ENCODE assay signal across 16 cellular contexts in the genomic region with DNA sequence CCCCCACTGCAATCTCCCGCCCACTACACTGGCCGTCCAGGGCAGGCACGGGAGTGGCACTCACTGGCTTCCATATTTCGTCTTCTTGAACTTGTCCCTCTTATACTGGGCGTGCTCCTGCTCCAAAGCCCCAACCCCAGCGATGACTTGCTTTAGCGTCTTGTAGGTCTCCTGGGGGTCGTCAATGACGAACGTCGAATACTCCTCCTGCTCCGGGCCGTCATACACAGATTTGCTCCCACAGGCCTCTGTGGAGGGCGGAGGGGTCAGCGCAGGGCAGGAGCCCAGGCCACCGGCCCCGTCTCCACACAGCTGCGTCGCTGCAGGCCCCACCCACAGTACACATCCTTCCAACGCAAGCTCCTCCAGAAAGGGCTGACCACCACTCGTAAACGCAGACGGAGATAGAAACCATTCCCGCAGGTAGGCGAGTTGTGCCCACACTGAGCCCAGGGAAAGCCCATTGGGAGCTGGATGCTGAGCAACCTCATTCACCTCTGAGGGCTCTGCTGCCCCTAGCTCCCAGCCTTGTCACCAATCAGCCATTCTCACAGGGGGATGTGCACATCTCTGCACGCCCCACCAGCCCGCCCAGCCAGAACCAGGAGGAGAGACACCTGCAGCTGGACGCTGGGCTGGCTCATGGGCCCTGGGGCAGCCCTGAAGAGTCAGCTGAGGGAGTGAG. TPM values are rescaled to one million over a fixed set of nuclear protein-coding genes. Genes with fewer than 3 reads are reported as not detected.
DNase-seq lines count a peak whose midpoint lies in the region; ATAC-seq, FAIRE-seq and TF ChIP-seq lines count a peak whose summit lies in the region.
"Had no signal": no experiment of that assay in that cellular context is flagged by ENCODE, and none has a peak within 500 bp of the region (broad histone marks: within the 10 kb centered on the region; RNA-seq: fewer than 3 reads in every experiment).

No MANE protein-coding gene starts in this region.

- H3K27ac ChIP-seq in IMR-90 (ENCODE audit: insufficient read depth, low read length) (no peak overlapping the region), RWPE2 (ENCODE audit: poor library complexity, severe bottlenecking) (peak overlapping the region; percentile 13), kidney (ENCODE audit: low read depth in 2 of 2, low read length in 2 of 2) (no peak overlapping the region), stomach (peak overlapping the region; percentile 76 to 84 (median 83))
- H3K27ac ChIP-seq: GM23248 had no signal

- H3K56ac ChIP-seq in IMR-90 (ENCODE audit: extremely low read depth, insufficient read depth, low read length): no peak overlapping the region

- H3K9me1 ChIP-seq in IMR-90 (ENCODE audit: insufficient read depth, low read length): peaks cover 22% of the 10 kb centered on the region

- no peak overlapping the region for H2BK120ac ChIP-seq in IMR-90 (ENCODE audit: low read depth, low read length)

- H3K18ac ChIP-seq in IMR-90 (ENCODE audit: low read depth, low read length): no peak overlapping the region

- dilution Hi-C loops in IMR-90 (cut with HindIII; ENCODE audit: low sequenced_read_pairs, unreplicated experiment): no loop called here

- no peak overlapping the region for H3K4ac ChIP-seq in IMR-90 (ENCODE audit: low read depth, low read length)

- CTCF ChIA-PET in IMR-90 (lab: Yijun Ruan, JAX): no interaction called here

- no peak for FAIRE-seq in kidney (lab: Jason Lieb, UNC)
- FAIRE-seq: GM12878 had no signal

- H3K36me3 ChIP-seq in IMR-90 (ENCODE audit: control insufficient read depth, insufficient read depth, low read length) (peaks cover 55% of the 10 kb centered on the region), RWPE2 (ENCODE audit: low read depth) (peaks cover 3% of the 10 kb centered on the region; the same call in 1 of the 2 replicates), kidney (ENCODE audit: control insufficient read depth in 1 of 2, insufficient read depth in 2 of 2, low read length in 2 of 2) (no peaks in the 10 kb centered on the region), stomach (peaks cover 9 to 60% (median 59%) of the 10 kb centered on the region in 4 donors)

- H2BK20ac ChIP-seq in IMR-90 (ENCODE audit: low read depth, low read length): no peak overlapping the region

- TF ChIP-seq POLR2A in IMR-90 (IDR thresholded peaks at IDR 0.05; ENCODE audit: low read depth, low read length) (no peak), stomach (IDR thresholded peaks at IDR 0.05) (no peak)

- no peak overlapping the region for H4K8ac ChIP-seq in IMR-90 (ENCODE audit: low read depth in 2 of 2, low read length in 2 of 2)

- peaks cover 6% of the 10 kb centered on the region for H3K4me1 ChIP-seq in IMR-90 (ENCODE audit: control insufficient read depth, insufficient read depth, low read length)
- H3K4me1 ChIP-seq in RWPE2 (ENCODE audit: insufficient read depth, poor library complexity, severe bottlenecking): peaks cover 8% of the 10 kb centered on the region
- peaks cover 0 to 4% of the 10 kb centered on the region in 2 donors for H3K4me1 ChIP-seq in kidney (ENCODE audit: control insufficient read depth in 1 of 2, insufficient read depth in 1 of 2, low read depth in 1 of 2, low read length in 2 of 2)
- H3K4me1 ChIP-seq in stomach: peaks cover 0 to 26% (median 16%) of the 10 kb centered on the region in 4 donors

- WGBS in IMR-90 (ENCODE audit: extremely low coverage in 2 of 2, insufficient read length in 1 of 2), 2 experiments: 95% methylated on average over 18 of the region's 28 CpGs; no CpG with 5 or more reads in 1 of the 2 experiments
- 77 to 86% (median 83%) methylated on average over 28 of the region's 28 CpGs for WGBS in stomach, 5 donors

- TF ChIP-seq RAD21 in IMR-90 (IDR thresholded peaks at IDR 0.05; ENCODE audit: low read length): no peak

- H3K4me2 ChIP-seq in IMR-90 (ENCODE audit: low read depth, low read length): no peak overlapping the region

- intact Hi-C loops in IMR-90 (cut with micrococcal nuclease): no loop called here
- intact Hi-C loops in kidney (cut with DNase I): no loop called here
- intact Hi-C loops in stomach (cut with DNase I; ENCODE audit: low total_unique reads): no loop called here

- TF ChIP-seq CTCF in IMR-90 (conservative IDR thresholded peaks at IDR 0.05; ENCODE audit: low read depth, low read length): no peak
- no peak for TF ChIP-seq CTCF in RWPE2 (IDR thresholded peaks at IDR 0.05; ENCODE audit: poor library complexity, severe bottlenecking)
- TF ChIP-seq CTCF in kidney (IDR thresholded peaks at IDR 0.05; ENCODE audit: borderline replicate concordance, extremely low read depth, insufficient read depth): no peak
- no peak for TF ChIP-seq CTCF in stomach (IDR thresholded peaks at IDR 0.05)

- TF ChIP-seq EP300 in stomach (IDR thresholded peaks at IDR 0.05): no peak

- H4K20me1 ChIP-seq in IMR-90 (ENCODE audit: insufficient read depth, low read length): peaks cover 17% of the 10 kb centered on the region

- in situ Hi-C loops in IMR-90 (cut with MboI; ENCODE audit: low sequenced_read_pairs): no loop called here

- H3K79me1 ChIP-seq in IMR-90 (ENCODE audit: low read depth in 1 of 2, low read length in 2 of 2): peaks cover 6 to 38% of the 10 kb centered on the region in 2 experiments; a peak in 3 of 4 replicates

- H4K91ac ChIP-seq in IMR-90 (ENCODE audit: insufficient read depth, low read depth, low read length): no peak overlapping the region

- H3K4me3 ChIP-seq in IMR-90 (ENCODE audit: insufficient read depth, low read depth, low read length): no peak overlapping the region
- H3K4me3 ChIP-seq in RWPE2 (ENCODE audit: severe bottlenecking): no peak overlapping the region
- H3K4me3 ChIP-seq in kidney (ENCODE audit: low read length in 2 of 2): no peak overlapping the region
- no peak overlapping the region for H3K4me3 ChIP-seq in stomach
- H3K4me3 ChIP-seq: esophagus muscularis mucosa, GM12878, GM23248 had no signal

- no peak overlapping the region for H3K23ac ChIP-seq in IMR-90 (ENCODE audit: low read depth, low read length)

- no peaks in the 10 kb centered on the region for H3K9me3 ChIP-seq in IMR-90 (ENCODE audit: control insufficient read depth, insufficient read depth, low read length)
- H3K9me3 ChIP-seq in RWPE2 (ENCODE audit: severe bottlenecking): no peaks in the 10 kb centered on the region
- no peaks in the 10 kb centered on the region for H3K9me3 ChIP-seq in kidney (ENCODE audit: control insufficient read depth in 1 of 2, low read length in 2 of 2)
- no peaks in the 10 kb centered on the region for H3K9me3 ChIP-seq in stomach
- H3K9me3 ChIP-seq: esophagus muscularis mucosa had no signal

- no peak overlapping the region for H3K14ac ChIP-seq in IMR-90 (replicated peaks; ENCODE audit: low read depth, low read length)

- POLR2A ChIA-PET in IMR-90 (lab: Charles Lee; ENCODE audit: unreplicated experiment): no interaction called here

- no peak overlapping the region for H2AK5ac ChIP-seq in IMR-90 (ENCODE audit: low read depth, low read length)

- H2BK5ac ChIP-seq in IMR-90 (ENCODE audit: low read depth, low read length, poor library complexity, severe bottlenecking): no peak overlapping the region

- BruUV-seq in IMR-90 (replicated peaks; lab: Mats Ljungman, UMichigan): no TSS peak

- H2AK9ac ChIP-seq in IMR-90 (replicated peaks; ENCODE audit: low read depth, low read length, poor library complexity): peak overlapping the region; percentile 24

- H2BK15ac ChIP-seq in IMR-90 (ENCODE audit: low read depth, low read length): no peak overlapping the region

- H3K9ac ChIP-seq in IMR-90 (ENCODE audit: low read depth, low read length): no peak overlapping the region
- no peak overlapping the region for H3K9ac ChIP-seq in kidney (ENCODE audit: low read length in 2 of 2)
- H3K9ac ChIP-seq: GM23248 had no signal

- H3K27me3 ChIP-seq in IMR-90 (ENCODE audit: control insufficient read depth, insufficient read depth, low read length) (no peaks in the 10 kb centered on the region), RWPE2 (ENCODE audit: insufficient read depth, poor library complexity, severe bottlenecking) (no peaks in the 10 kb centered on the region), stomach (no peaks in the 10 kb centered on the region)
- H3K27me3 ChIP-seq: esophagus muscularis mucosa had no signal

- ATAC-seq in IMR-90 (ENCODE audit: low read depth): no peak
- ATAC-seq in RWPE2 (ENCODE audit: low read depth): no peak; the same call in 1 of the 3 replicates
- ATAC-seq: activated CD4-positive, CD25-positive, alpha-beta regulatory T cell treated with anti-CD3 and anti-CD28 coated beads, Interleukin-2, amount 50 U/mL, for 24 hours; GM12878 had no signal

- no peak overlapping the region for H2AFZ ChIP-seq in IMR-90 (replicated peaks; ENCODE audit: low read length, poor library complexity)
- H2AFZ ChIP-seq: GM23248 had no signal

- no peak overlapping the region for H4K5ac ChIP-seq in IMR-90 (ENCODE audit: low read depth, low read length)

- DNase-seq in IMR-90: no peak
- peak; percentile 47 for DNase-seq in RWPE2 (ENCODE audit: low spot score)
- DNase-seq in kidney: peak; percentile 57
- DNase-seq in stomach: no peak
- no peak for DNase-seq in inferior parietal cortex (ENCODE audit: extremely low spot score)
- DNase-seq in stimulated activated CD4-positive, alpha-beta T cell treated with anti-CD3 and anti-CD28 coated beads, Interleukin-2, amount 100 ng/mL, for 48 hours: no peak
- no peak for DNase-seq in stimulated activated CD4-positive, alpha-beta T cell treated with anti-CD3 and anti-CD28 coated beads, Interleukin-4, amount 100 ng/mL, for 24 hours
- DNase-seq: GDM1; MV-4-11; NCI-H1930; stimulated activated CD4-positive, alpha-beta T cell treated with anti-CD3 and anti-CD28 coated beads, Interleukin-1b, Interleukin-23, amount 100 ng/mL, for 48 hours had no signal

TF ChIP-seq in IMR-90, 13 proteins besides CTCF, POLR2A, EP300 and RAD21:
- TF ChIP-seq MXI1 (IDR thresholded peaks at IDR 0.05; ENCODE audit: borderline replicate concordance, low read depth, low read length) (no peak), MAFK (IDR thresholded peaks at IDR 0.05; ENCODE audit: low read depth, low read length) (no peak), CHD1 (IDR thresholded peaks at IDR 0.05; ENCODE audit: low read depth, low read length) (no peak), NFE2L2 (IDR thresholded peaks at IDR 0.05; ENCODE audit: low read depth, low read length) (no peak), MAZ (IDR thresholded peaks at IDR 0.05; ENCODE audit: borderline replicate concordance, low read depth, low read length) (no peak), RCOR1 (IDR thresholded peaks at IDR 0.05; ENCODE audit: insufficient replicate concordance, low read length) (no peak)
TF ChIP-seq in IMR-90: peak in this region for 0.

RNA-seq across cellular contexts. Expression of gene C13orf46, which starts 7.9 kb away (rescaled TPM):
- total RNA-seq in IMR-90 (2012; rRNA removed) (under 0.01 TPM in 2 replicates), kidney (1.1 TPM), stomach (10 to 100 TPM in 2 of 5 donors, 1 to 10 TPM in 1, under 1 TPM in 1, not detected in 1; 0.58 to 32.6 (median 12.0) TPM)
- polyA plus RNA-seq in IMR-90 (2012; rRNA removed) (2.1 and 2.5 TPM in 2 replicates), kidney (ENCODE audit: insufficient read depth, low read depth, low replicate concordance) (not detected), stomach (10 to 100 TPM in 1 of 3 donors, 1 to 10 TPM in 1, under 1 TPM in 1; 0.95 to 17.6 (median 8.7) TPM)
- 1.7 and 1.8 TPM in 2 replicates for polyA plus RNA-seq in IMR-90 (2012; cell fraction: cytosol; rRNA removed)
- 8.9 and 10.0 TPM in 2 replicates for polyA plus RNA-seq in IMR-90 (2012; cell fraction: nucleus; rRNA removed; ENCODE audit: low replicate concordance)
- total RNA-seq: GM23248, SK-MEL-5 had no signal

Comparison
In these comparisons a context has a peak if more than half of its experiments do, and no peak if none do; other contexts are left out.
1. DNase-seq: peak in RWPE2 (single experiment) and kidney (single experiment); none in IMR-90 (single experiment), stomach (single experiment), inferior parietal cortex (single experiment), stimulated activated CD4-positive, alpha-beta T cell treated with anti-CD3 and anti-CD28 coated beads, Interleukin-2, amount 100 ng/mL, for 48 hours (0 of 2) and stimulated activated CD4-positive, alpha-beta T cell treated with anti-CD3 and anti-CD28 coated beads, Interleukin-4, amount 100 ng/mL, for 24 hours (single experiment).
2. H3K27ac ChIP-seq: peak in RWPE2 (single experiment) and stomach (5 of 5); none in IMR-90 (single experiment) and kidney (0 of 2).